Comparison of ENCODE assay signal across 1 cellular context in genomic region chr20:6212903-6213302, GRCh38.
TF ChIP-seq lines count a peak whose summit lies in the region.

No MANE protein-coding gene starts in this region.

TF ChIP-seq in K562, 482 proteins besides CTCF, POLR2A, EP300 and RAD21 (continued from another document):
- no peak for TF ChIP-seq MBD1 (CRISPR knock-in tag; IDR thresholded peaks at IDR 0.05)
- no peak for TF ChIP-seq SREBF1 (IDR thresholded peaks at IDR 0.05; ENCODE audit: borderline replicate concordance, low read depth, low read length)
- no peak for TF ChIP-seq SMC3 (conservative IDR thresholded peaks at IDR 0.05; ENCODE audit: insufficient read depth, low read depth, low read length)
- TF ChIP-seq POLR2G (IDR thresholded peaks at IDR 0.05; ENCODE audit: low read depth, low read length) = 0 out of 2 replicates have a peak, but pooled peaks have one; percentile 37
- 0 out of 2 replicates have a peak, but pooled peaks have one; percentile 42 for TF ChIP-seq RBFOX2 (IDR thresholded peaks at IDR 0.05; ENCODE audit: low read depth, low read length)
- TF ChIP-seq THRAP3 (IDR thresholded peaks at IDR 0.05; ENCODE audit: borderline replicate concordance) = no peak
